Comparison of ENCODE assay signal across 8 cellular contexts in the genomic region with DNA sequence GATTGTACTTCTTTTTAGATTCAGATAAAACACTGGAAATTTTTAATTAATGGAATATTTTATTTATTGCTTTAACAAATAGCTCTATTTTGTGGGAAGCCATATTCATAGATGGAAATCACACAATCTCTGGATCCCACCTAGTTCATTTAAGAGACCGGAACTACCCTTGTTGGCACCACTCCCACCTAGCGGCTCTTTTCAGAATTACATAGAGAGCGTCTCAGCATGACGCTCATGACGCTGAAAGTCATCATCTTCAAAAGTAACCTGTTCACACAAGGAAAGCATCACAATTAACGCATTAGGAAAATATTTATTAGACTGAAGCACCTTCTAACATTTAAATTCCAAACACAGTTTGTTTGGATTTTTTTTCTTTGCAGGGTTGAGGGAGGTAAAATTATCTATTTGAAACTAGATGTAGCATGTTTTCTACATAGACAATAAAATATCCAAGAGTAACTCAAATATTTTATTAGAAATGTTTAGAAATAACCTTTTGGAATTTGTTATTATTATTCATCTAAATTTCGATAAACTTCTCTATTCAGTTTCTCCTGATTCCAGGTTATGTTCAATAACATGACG.
A peak's percentile ranks its signal among the peaks of the same experiment; 100 is the strongest.
DNase-seq lines count a peak whose midpoint lies in the region; ATAC-seq and TF ChIP-seq lines count a peak whose summit lies in the region.

No MANE protein-coding gene starts in this region.

- H3K4me3 Mint-ChIP-seq in CD8-positive, alpha-beta T cell, result no peak overlapping the region

- POLR2A ChIA-PET in CD8-positive, alpha-beta T cell (lab: Charles Lee), result no interaction called here

- ATAC-seq in CD8-positive, alpha-beta T cell, result no peak
- ATAC-seq in GM18508 (IDR thresholded peaks at IDR 0.05; ENCODE audit: insufficient read depth, unreplicated experiment) (peak; percentile 85), HG02973 (IDR thresholded peaks at IDR 0.05; ENCODE audit: unreplicated experiment) (peak; percentile 71), gastrocnemius medialis (no peak), GM18511 (IDR thresholded peaks at IDR 0.05; ENCODE audit: unreplicated experiment) (no peak)

- no peaks in the 10 kb centered on the region for H3K4me1 Mint-ChIP-seq in CD8-positive, alpha-beta T cell (ENCODE audit: low read depth)

- no peaks in the 10 kb centered on the region for H3K27me3 ChIP-seq in CD8-positive, alpha-beta T cell (ENCODE audit: insufficient read depth, low read length)
- H3K27me3 ChIP-seq in NT2/D1 (ENCODE audit: insufficient read depth, insufficient read length) (no peaks in the 10 kb centered on the region), gastrocnemius medialis (no peaks in the 10 kb centered on the region), uterus (no peaks in the 10 kb centered on the region)

- peak in 1 of 7 experiments; percentile 6 for DNase-seq in CD8-positive, alpha-beta T cell
- DNase-seq in NT2/D1 (ENCODE audit: low read depth, low spot score), result peak; percentile 27
- DNase-seq in choroid plexus epithelial cell (ENCODE audit: low read depth), result peak; percentile 28
- DNase-seq in gastrocnemius medialis, result peak in 1 of 2 donors; percentile 12
- DNase-seq in uterus, result no peak

- H3K27ac ChIP-seq in CD8-positive, alpha-beta T cell (ENCODE audit: low read depth, low read length), result no peak overlapping the region
- H3K27ac ChIP-seq in gastrocnemius medialis (no peak overlapping the region), uterus (no peak overlapping the region)

- H3K27ac Mint-ChIP-seq in CD8-positive, alpha-beta T cell, result no peak overlapping the region

- no peak overlapping the region for H3K9ac ChIP-seq in NT2/D1 (ENCODE audit: insufficient read length, low read depth)

- peaks cover 5% of the 10 kb centered on the region for H3K27me3 Mint-ChIP-seq in CD8-positive, alpha-beta T cell (ENCODE audit: low read depth)

- H3K4me3 ChIP-seq in CD8-positive, alpha-beta T cell (ENCODE audit: low read depth, low read length), result no peak overlapping the region
- H3K4me3 ChIP-seq in NT2/D1 (ENCODE audit: insufficient read length, low read depth) (no peak overlapping the region), choroid plexus epithelial cell (ENCODE audit: low read depth, low read length) (no peak overlapping the region), gastrocnemius medialis (no peak overlapping the region), uterus (no peak overlapping the region)

- in situ Hi-C loops in gastrocnemius medialis (cut with MboI; ENCODE audit: low sequenced_read_pairs in 4 of 4), result no loop called here

- H3K9me3 ChIP-seq in CD8-positive, alpha-beta T cell (ENCODE audit: low read length), result no peaks in the 10 kb centered on the region
- H3K9me3 ChIP-seq in NT2/D1 (ENCODE audit: insufficient read depth, low read length) (peaks cover 3% of the 10 kb centered on the region; the same call in 1 of the 2 replicates), gastrocnemius medialis (no peaks in the 10 kb centered on the region), uterus (no peaks in the 10 kb centered on the region)

- intact Hi-C loops in CD8-positive, alpha-beta T cell (cut with DNase I, micrococcal nuclease), result no loop called here
- intact Hi-C loops in gastrocnemius medialis (cut with DNase I; ENCODE audit: low total_unique reads) (no loop called here), uterus (cut with DNase I; ENCODE audit: low total_unique reads) (no loop called here)

- H3K9me3 Mint-ChIP-seq in CD8-positive, alpha-beta T cell, result no peaks in the 10 kb centered on the region

- TF ChIP-seq CTCF in CD8-positive, alpha-beta T cell (IDR thresholded peaks at IDR 0.05), result peak; percentile 14
- TF ChIP-seq CTCF in choroid plexus epithelial cell (conservative IDR thresholded peaks at IDR 0.05; ENCODE audit: low read depth, low read length), result peak; percentile 66
- peak in 4 of 5 experiments; percentile 8 to 67 (median 55) for TF ChIP-seq CTCF in gastrocnemius medialis (IDR thresholded peaks at IDR 0.05 in 4 of 5, conservative IDR thresholded peaks at IDR 0.05 in 1 of 5)
- TF ChIP-seq CTCF in uterus (IDR thresholded peaks at IDR 0.05), result no peak

- no peaks in the 10 kb centered on the region for H3K36me3 ChIP-seq in CD8-positive, alpha-beta T cell (ENCODE audit: insufficient read depth, low read length)
- H3K36me3 ChIP-seq in NT2/D1 (ENCODE audit: insufficient read depth, insufficient read length, low read length) (no peaks in the 10 kb centered on the region), gastrocnemius medialis (no peaks in the 10 kb centered on the region), uterus (no peaks in the 10 kb centered on the region)

- TF ChIP-seq POLR2A in gastrocnemius medialis (IDR thresholded peaks at IDR 0.05) (no peak), uterus (IDR thresholded peaks at IDR 0.05) (no peak)

- CTCF ChIA-PET in CD8-positive, alpha-beta T cell (lab: Charles Lee), result no interaction called here

- no peaks in the 10 kb centered on the region for H3K36me3 Mint-ChIP-seq in CD8-positive, alpha-beta T cell

- H3K4me1 ChIP-seq in CD8-positive, alpha-beta T cell (ENCODE audit: insufficient read depth, low read length), result no peaks in the 10 kb centered on the region
- peaks cover 4% of the 10 kb centered on the region for H3K4me1 ChIP-seq in NT2/D1 (ENCODE audit: insufficient read depth, insufficient read length)
- no peaks in the 10 kb centered on the region for H3K4me1 ChIP-seq in gastrocnemius medialis
- H3K4me1 ChIP-seq in uterus, result no peaks in the 10 kb centered on the region

Comparison
In these comparisons a context has a peak if more than half of its experiments do, and no peak if none do; other contexts are left out.
1. ATAC-seq: peak in GM18508 (single experiment) and HG02973 (single experiment); none in CD8-positive, alpha-beta T cell (single experiment), gastrocnemius medialis (0 of 2) and GM18511 (single experiment).
2. DNase-seq: peak in NT2/D1 (single experiment) and choroid plexus epithelial cell (single experiment); none in uterus (0 of 2).
3. CTCF ChIP-seq: peak in CD8-positive, alpha-beta T cell (single experiment), choroid plexus epithelial cell (single experiment) and gastrocnemius medialis (4 of 5); none in uterus (0 of 4).